Comparison of ENCODE assay signal across 2 cellular contexts in the genomic region with DNA sequence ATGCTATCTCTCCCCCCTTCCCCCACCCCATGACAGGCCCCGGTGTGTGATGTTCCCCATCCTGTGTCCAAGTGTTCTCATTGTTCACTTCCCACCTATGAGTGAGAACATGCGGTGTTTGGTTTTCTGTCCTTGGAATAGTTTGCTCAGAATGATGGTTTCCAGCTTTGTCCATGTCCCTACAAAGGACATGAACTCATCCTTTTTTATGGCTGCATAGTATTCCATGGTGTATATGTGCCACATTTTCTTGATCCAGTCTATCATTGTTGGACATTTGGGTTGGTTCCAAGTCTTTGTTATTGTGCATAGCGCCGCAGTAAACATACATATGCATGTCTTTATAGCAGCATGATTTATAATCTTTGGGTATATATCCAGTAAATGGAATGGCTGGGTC. TPM values are rescaled to one million over a fixed set of nuclear protein-coding genes. Genes with fewer than 3 reads are reported as not detected.
DNase-seq lines count a peak whose midpoint lies in the region; ATAC-seq and TF ChIP-seq lines count a peak whose summit lies in the region.
"Not testable (repeated sequence)": the region's sequence is repeated elsewhere in the genome, so short reads cannot be mapped to it uniquely, and the experiment has no call there.

No MANE protein-coding gene starts in this region.

- H3K36me3 Mint-ChIP-seq in WTC11 = peaks cover 17% of the 10 kb centered on the region

- not testable (repeated sequence) for H3K4me3 Mint-ChIP-seq in WTC11

- H3K4me1 ChIP-seq in HEK293 (ENCODE audit: control insufficient read depth, insufficient read depth, low read length) = not testable (repeated sequence)

- not testable (repeated sequence) for H3K27ac ChIP-seq in HEK293 (ENCODE audit: extremely low read depth, low read depth, low read length)

- not testable (repeated sequence) for H3K4me3 ChIP-seq in HEK293 (ENCODE audit: low read depth, low read length)

- DNase-seq in WTC11 (ENCODE audit: low spot score) = not testable (repeated sequence)

- CTCF ChIA-PET in HEK293 (lab: Yijun Ruan, JAX) = interaction anchor here (0.5 to 3.4 kb wide), 13 partner anchors 9 to 565 kb away, joined by 3 to 33 read pairs (median 5); partner anchors contain the start of gene MAP3K5
- CTCF ChIA-PET in WTC11 (lab: Charles Lee) = interaction anchor here (0.6 to 1.5 kb wide), 9 partner anchors 9 to 244 kb away, joined by 3 to 6 read pairs (median 3); partner anchors contain the start of genes MAP3K5 and SLC35D3

- POLR2A ChIA-PET in HEK293 (lab: Yijun Ruan, JAX); WTC11 (lab: Charles Lee): not testable (repeated sequence)

- H3K9me3 ChIP-seq in HEK293 (ENCODE audit: control insufficient read depth, insufficient read depth, low read depth, low read length) = not testable (repeated sequence)

- not testable (repeated sequence) for ATAC-seq in WTC11

- not testable (repeated sequence) for H3K9me3 Mint-ChIP-seq in WTC11

- not testable (repeated sequence) for H3K4me1 Mint-ChIP-seq in WTC11

- not testable (repeated sequence) for H3K27me3 Mint-ChIP-seq in WTC11 (ENCODE audit: low read depth)

- H3K36me3 ChIP-seq in HEK293 (ENCODE audit: control insufficient read depth in 2 of 2, insufficient read depth in 1 of 2, low read length in 2 of 2) = not testable (repeated sequence)

- TF ChIP-seq CTCF in HEK293 (tag by site-specific recombination; IDR thresholded peaks at IDR 0.05) = not testable (repeated sequence)
- 0 out of 2 replicates have a peak, but pooled peaks have one; percentile 14 for TF ChIP-seq CTCF in WTC11 (IDR thresholded peaks at IDR 0.05)

- H3K27ac Mint-ChIP-seq in WTC11 = not testable (repeated sequence)

TF ChIP-seq in HEK293, 187 proteins besides CTCF, POLR2A, EP300 and RAD21:
- TF ChIP-seq ZNF146 (tag by site-specific recombination; IDR thresholded peaks at IDR 0.05) = peak; percentile 91

RNA-seq across cellular contexts. Expression of gene PEX7, which starts 24.1 kb away (rescaled TPM):
- total RNA-seq in WTC11 (2021) = 9.8 to 12.1 TPM (median 11.8 TPM) in 3 replicates

RNA-seq across cellular contexts. Expression of gene MAP3K5, which starts 54.2 kb away (rescaled TPM):
- 1.6 to 1.9 TPM (median 1.7 TPM) in 3 replicates for total RNA-seq in WTC11 (2021)
